ENCODE assay signal across 9 cellular contexts in the genomic region with DNA sequence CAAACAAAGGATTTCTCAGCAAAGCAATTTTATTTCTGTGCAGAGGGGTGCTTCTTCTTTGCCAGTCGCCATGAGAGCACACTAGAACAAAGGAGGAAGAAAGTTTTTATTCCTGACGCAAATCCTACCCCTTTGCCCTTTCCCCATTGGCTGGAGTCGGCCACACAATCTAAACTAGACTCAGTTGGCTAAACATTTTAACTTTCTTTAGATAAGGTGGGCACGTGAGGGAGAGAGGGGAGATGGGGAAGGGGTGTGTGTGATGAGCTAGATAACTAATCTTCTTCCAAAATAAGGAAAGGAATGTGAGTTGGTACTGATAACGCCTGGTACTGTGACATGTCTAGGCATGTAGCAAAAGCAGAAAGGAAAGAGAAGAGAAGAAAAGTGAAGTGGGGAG. TPM values are rescaled to one million over a fixed set of nuclear protein-coding genes. Genes with fewer than 3 reads are reported as not detected.
DNase-seq lines count a peak whose midpoint lies in the region; ATAC-seq, FAIRE-seq and TF ChIP-seq lines count a peak whose summit lies in the region.
"Had no signal": no experiment of that assay in that cellular context is flagged by ENCODE, and none has a peak within 500 bp of the region (broad histone marks: within the 10 kb centered on the region; RNA-seq: fewer than 3 reads in every experiment).

No MANE protein-coding gene starts in this region.

- peaks cover 57% of the 10 kb centered on the region for H3K4me1 Mint-ChIP-seq in activated T-cell treated with anti-CD3 and anti-CD28 coated beads, Interleukin-2, amount 50 U/mL, for 4 hours (ENCODE audit: low read depth)
- peaks cover 13% of the 10 kb centered on the region for H3K4me1 Mint-ChIP-seq in type B pancreatic cell (ENCODE audit: unreplicated experiment)

- H4K20me1 ChIP-seq in K562 (replicated peaks; ENCODE audit: control insufficient read depth, insufficient read depth, low read length) = no peaks in the 10 kb centered on the region

- no peak for TF ChIP-seq RAD21 in K562 (CRISPR knock-in tag; conservative IDR thresholded peaks at IDR 0.05 in 1 of 2, IDR thresholded peaks at IDR 0.05 in 1 of 2)

- no peaks in the 10 kb centered on the region for H3K27me3 Mint-ChIP-seq in activated T-cell treated with anti-CD3 and anti-CD28 coated beads, Interleukin-2, amount 50 U/mL, for 4 hours (ENCODE audit: low read depth)
- no peaks in the 10 kb centered on the region for H3K27me3 Mint-ChIP-seq in type B pancreatic cell

- no peak overlapping the region for H2AFZ ChIP-seq in K562 (ENCODE audit: low read depth, low read length)

- no peaks in the 10 kb centered on the region for H3K9me3 ChIP-seq in K562 (replicated peaks; ENCODE audit: control insufficient read depth, insufficient read depth, low read depth, low read length)

- WGBS in K562 (ENCODE audit: insufficient coverage, low coverage, missing lambda C conversion rate) = 13% methylated on average over 5 of the region's 5 CpGs
- 11 to 13% methylated on average over 5 of the region's 5 CpGs for WGBS in lower leg skin, 2 donors

- H3K4me3 Mint-ChIP-seq in activated T-cell treated with anti-CD3 and anti-CD28 coated beads, Interleukin-2, amount 50 U/mL, for 4 hours = peak overlapping the region; percentile 88
- peak overlapping the region; percentile 84 for H3K4me3 Mint-ChIP-seq in type B pancreatic cell

- no peak for TF ChIP-seq CTCF in K562 (IDR thresholded peaks at IDR 0.05 in 2 of 3, conservative IDR thresholded peaks at IDR 0.05 in 1 of 3; ENCODE audit: insufficient read depth in 2 of 3, low read depth in 1 of 3, low read length in 3 of 3)
- TF ChIP-seq CTCF in lower leg skin (IDR thresholded peaks at IDR 0.05) = no peak
- TF ChIP-seq CTCF in type B pancreatic cell (conservative IDR thresholded peaks at IDR 0.05) = no peak

- H3K4me1 ChIP-seq in K562 (replicated peaks in 1 of 2; ENCODE audit: control insufficient read depth in 2 of 2, insufficient read depth in 2 of 2, low read length in 2 of 2) = peaks cover 0 to 26% of the 10 kb centered on the region in 2 experiments; a peak in 4 of 5 replicates

- CTCF ChIA-PET in K562 (lab: Yijun Ruan, JAX; ENCODE audit: low intra/inter-chr PET ratio) = no interaction called here

- intact Hi-C loops in K562 (cut with micrococcal nuclease) (no loop called here), lower leg skin (cut with DNase I; ENCODE audit: low total_unique reads) (no loop called here)

- H3K36me3 Mint-ChIP-seq in activated T-cell treated with anti-CD3 and anti-CD28 coated beads, Interleukin-2, amount 50 U/mL, for 4 hours (ENCODE audit: insufficient read depth) = peaks cover 4% of the 10 kb centered on the region
- H3K36me3 Mint-ChIP-seq in type B pancreatic cell = no peaks in the 10 kb centered on the region

- H3K9me3 Mint-ChIP-seq in activated T-cell treated with anti-CD3 and anti-CD28 coated beads, Interleukin-2, amount 50 U/mL, for 4 hours = no peaks in the 10 kb centered on the region
- no peaks in the 10 kb centered on the region for H3K9me3 Mint-ChIP-seq in type B pancreatic cell

- POLR2A ChIA-PET in K562 (lab: Yijun Ruan, JAX) = interaction anchor here (0.6 to 1.3 kb wide), 4 partner anchors 10 to 1115 kb away, joined by 3 to 5 read pairs (median 4); no protein-coding TSS in a partner anchor

- TF ChIP-seq POLR2A in K562 (conservative IDR thresholded peaks at IDR 0.05) (no peak), lower leg skin (IDR thresholded peaks at IDR 0.05) (no peak)

- H3K4me2 ChIP-seq in K562 (ENCODE audit: insufficient read depth, low read length) = peak overlapping the region; percentile 60; the same call in 1 of the 2 replicates

- no peak for DNase-seq in activated T-cell treated with anti-CD3 and anti-CD28 coated beads, Interleukin-2, amount 50 U/mL, for 4 hours
- DNase-seq in activated T-cell treated with anti-CD3 and anti-CD28 coated beads, Interleukin-2, amount 50 U/mL, for 1 hour = no peak
- DNase-seq in K562 (ENCODE audit: extremely low read depth in 1 of 4, low spot score in 3 of 4) (no peak), lower leg skin (ENCODE audit: low spot score in 2 of 2) (no peak), type B pancreatic cell (ENCODE audit: extremely low spot score, unreplicated experiment) (no peak)
- no peak for DNase-seq in activated effector memory CD4-positive, alpha-beta T cell treated with Interleukin-2 at 50 U/mL for 16 hours

- no peak overlapping the region for H3K9ac ChIP-seq in K562 (ENCODE audit: insufficient read depth in 1 of 2, low read depth in 2 of 2, low read length in 2 of 2)

- no peaks in the 10 kb centered on the region for H3K36me3 ChIP-seq in K562 (ENCODE audit: control insufficient read depth, insufficient read depth, low read length)

- in situ Hi-C loops in K562 (cut with MboI) = no loop called here

- no TSS peak for BruUV-seq in K562 (replicated peaks; lab: Mats Ljungman, UMichigan)

- H3K27me3 ChIP-seq in K562 (ENCODE audit: control insufficient read depth in 2 of 2, insufficient read depth in 2 of 2, low read length in 2 of 2) = no peaks in the 10 kb centered on the region

- ATAC-seq in activated T-cell treated with anti-CD3 and anti-CD28 coated beads, Interleukin-2, amount 50 U/mL, for 4 hours = peak in 1 of 2 donors; percentile 2
- ATAC-seq in K562 = no peak
- ATAC-seq in HG03135 (IDR thresholded peaks at IDR 0.05; ENCODE audit: unreplicated experiment) = no peak
- no peak for ATAC-seq in GM21619 (IDR thresholded peaks at IDR 0.05; ENCODE audit: unreplicated experiment)

- H3K4me3 ChIP-seq in K562 (no peak overlapping the region), lower leg skin (ENCODE audit: low read depth, poor library complexity, severe bottlenecking) (peak overlapping the region; percentile 25)

- no peak overlapping the region for H3K27ac ChIP-seq in K562 (ENCODE audit: extremely low read depth, low read depth, low read length)

- H3K9me1 ChIP-seq in K562 (ENCODE audit: control insufficient read depth, insufficient read depth, low read length) = no peaks in the 10 kb centered on the region

- no peak for FAIRE-seq in K562 (lab: Jason Lieb, UNC)
- FAIRE-seq: G401.6 had no signal

- H3K27ac Mint-ChIP-seq in type B pancreatic cell = peak overlapping the region; percentile 92

- no peaks in the 10 kb centered on the region for H3K79me2 ChIP-seq in K562 (ENCODE audit: control insufficient read depth, insufficient read depth, low read length)

- no peak for TF ChIP-seq EP300 in K562 (IDR thresholded peaks at IDR 0.05; ENCODE audit: low read length)

RNA-seq across cellular contexts. Expression of gene TRIM22, which starts 0.6 kb away (rescaled TPM):
- 10 to 100 TPM; 25.0 to 53.3 (median 41.1) TPM for total RNA-seq in activated T-cell treated with anti-CD3 and anti-CD28 coated beads, Interleukin-2, amount 50 U/mL, for 4 hours
- 0.46 and 0.55 TPM in 2 replicates for total RNA-seq in K562 (2011; cell fraction: chromatin; rRNA removed; ENCODE audit: low replicate concordance)
- total RNA-seq in K562 (2011; cell fraction: nucleolus; rRNA removed) = 0.26 TPM in 1 of 2 replicates, not detected in the other
- total RNA-seq in K562 (2011; cell fraction: nucleoplasm; rRNA removed) = not detected in 2 replicates
- 0.20 and 1.1 TPM in 2 replicates for total RNA-seq in K562 (2014; rRNA removed)
- 0.11 and 0.19 TPM in 2 replicates for total RNA-seq in K562 (2014; rRNA removed; fragmentation: Illumina TruSeq; extraction: Trizol)
- 0.18 and 0.30 TPM in 2 replicates for total RNA-seq in K562 (2015; rRNA removed; fragmentation: Illumina TruSeq; extraction: Trizol)
- total RNA-seq in K562 (2021) = 0.35 and 1.2 TPM in 2 replicates
- 0.18 and 0.60 TPM in 2 replicates for polyA plus RNA-seq in K562 (2011; rRNA removed)
- polyA plus RNA-seq in K562 (2011; cell fraction: cytosol; rRNA removed) = 0.06 and 0.38 TPM in 2 replicates
- polyA plus RNA-seq in K562 (2011; cell fraction: nucleus; rRNA removed) = 0.44 and 0.72 TPM in 2 replicates
- polyA plus RNA-seq in K562 (2012) = 0.23 and 1.0 TPM in 2 replicates
- polyA plus RNA-seq in K562 (2014; fragmentation: Illumina TruSeq; extraction: Trizol) = 0.06 and 0.18 TPM in 2 replicates
- polyA plus RNA-seq in K562 (2014; fragmentation: Nextera tagmentation; extraction: Ambion mirVana) = under 1 TPM in 1 of 2 experiments, not detected in 1; 0.17 TPM
- polyA plus RNA-seq in K562 (2014; rRNA removed) = 0.09 TPM in 1 of 2 replicates, not detected in the other
- 0.28 and 0.54 TPM in 2 replicates for polyA minus RNA-seq in K562 (2011; rRNA and poly(A)+ RNA removed)
- not detected in 2 replicates for polyA minus RNA-seq in K562 (2011; cell fraction: cytosol; rRNA and poly(A)+ RNA removed)
- polyA minus RNA-seq in K562 (2011; cell fraction: nucleus; rRNA and poly(A)+ RNA removed) = 0.27 and 1.1 TPM in 2 replicates
- total RNA-seq in lower leg skin = 10 to 100 TPM in 2 of 4 donors, 1 to 10 TPM in 2; 5.9 to 12.5 (median 9.2) TPM
- total RNA-seq in type B pancreatic cell (ENCODE audit: low replicate concordance) = 27.4 and 72.5 TPM in 2 replicates

RNA-seq across cellular contexts. Expression of gene TRIM5, which starts 5.3 kb away (rescaled TPM):
- total RNA-seq in activated T-cell treated with anti-CD3 and anti-CD28 coated beads, Interleukin-2, amount 50 U/mL, for 4 hours = 1 to 10 TPM; 5.0 to 8.7 (median 5.2) TPM
- total RNA-seq in K562 (2011; cell fraction: chromatin; rRNA removed; ENCODE audit: low replicate concordance) = 22.0 and 29.7 TPM in 2 replicates
- 12.5 and 13.2 TPM in 2 replicates for total RNA-seq in K562 (2011; cell fraction: nucleolus; rRNA removed)
- 22.2 and 39.0 TPM in 2 replicates for total RNA-seq in K562 (2011; cell fraction: nucleoplasm; rRNA removed)
- total RNA-seq in K562 (2014; rRNA removed) (11.7 and 12.0 TPM in 2 replicates), K562 (2014; rRNA removed; fragmentation: Illumina TruSeq; extraction: Trizol) (16.5 and 18.8 TPM in 2 replicates), K562 (2015; rRNA removed; fragmentation: Illumina TruSeq; extraction: Trizol) (13.9 and 15.0 TPM in 2 replicates), K562 (2021) (14.8 and 15.2 TPM in 2 replicates), lower leg skin (10 to 100 TPM in 2 of 4 donors, 1 to 10 TPM in 2; 8.3 to 16.1 (median 10.8) TPM), type B pancreatic cell (ENCODE audit: low replicate concordance) (30.0 and 32.3 TPM in 2 replicates)
- polyA plus RNA-seq in K562 (2011; rRNA removed) (15.3 and 17.6 TPM in 2 replicates), K562 (2014; fragmentation: Illumina TruSeq; extraction: Trizol) (16.6 and 20.8 TPM in 2 replicates), K562 (2014; fragmentation: Nextera tagmentation; extraction: Ambion mirVana) (10 to 100 TPM; 13.7 to 18.0 TPM), K562 (2014; rRNA removed) (7.7 and 10.2 TPM in 2 replicates)
- 6.0 and 14.1 TPM in 2 replicates for polyA plus RNA-seq in K562 (2011; cell fraction: cytosol; rRNA removed)
- 10.1 and 14.1 TPM in 2 replicates for polyA plus RNA-seq in K562 (2011; cell fraction: nucleus; rRNA removed)
- polyA plus RNA-seq in K562 (2012) = 12.0 and 21.5 TPM in 2 replicates
- 23.7 and 29.9 TPM in 2 replicates for polyA minus RNA-seq in K562 (2011; rRNA and poly(A)+ RNA removed)
- 10.3 and 10.4 TPM in 2 replicates for polyA minus RNA-seq in K562 (2011; cell fraction: cytosol; rRNA and poly(A)+ RNA removed)
- 9.0 and 15.6 TPM in 2 replicates for polyA minus RNA-seq in K562 (2011; cell fraction: nucleus; rRNA and poly(A)+ RNA removed)

RNA-seq across cellular contexts. Expression of gene OR56B1, which starts 46.0 kb away (rescaled TPM):
- not detected for total RNA-seq in activated T-cell treated with anti-CD3 and anti-CD28 coated beads, Interleukin-2, amount 50 U/mL, for 4 hours
- not detected in 2 replicates for total RNA-seq in K562 (2011; cell fraction: chromatin; rRNA removed; ENCODE audit: low replicate concordance)
- total RNA-seq in K562 (2011; cell fraction: nucleolus; rRNA removed) = not detected in 2 replicates
- total RNA-seq in K562 (2011; cell fraction: nucleoplasm; rRNA removed) = not detected in 2 replicates
- total RNA-seq in K562 (2014; rRNA removed) (not detected in 2 replicates), K562 (2014; rRNA removed; fragmentation: Illumina TruSeq; extraction: Trizol) (not detected in 2 replicates), K562 (2015; rRNA removed; fragmentation: Illumina TruSeq; extraction: Trizol) (not detected in 2 replicates), K562 (2021) (not detected in 2 replicates), lower leg skin (under 1 TPM in 1 of 4 donors, not detected in 3; 0.29 TPM), type B pancreatic cell (ENCODE audit: low replicate concordance) (not detected in 2 replicates)
- polyA plus RNA-seq in K562 (2011; rRNA removed) (not detected in 2 replicates), K562 (2014; fragmentation: Illumina TruSeq; extraction: Trizol) (not detected in 2 replicates), K562 (2014; fragmentation: Nextera tagmentation; extraction: Ambion mirVana) (not detected), K562 (2014; rRNA removed) (not detected in 2 replicates)
- polyA plus RNA-seq in K562 (2011; cell fraction: cytosol; rRNA removed) = not detected in 2 replicates
- polyA plus RNA-seq in K562 (2011; cell fraction: nucleus; rRNA removed) = not detected in 2 replicates
- polyA plus RNA-seq in K562 (2012) = not detected in 2 replicates
- polyA minus RNA-seq in K562 (2011; rRNA and poly(A)+ RNA removed) = not detected in 2 replicates
- polyA minus RNA-seq in K562 (2011; cell fraction: cytosol; rRNA and poly(A)+ RNA removed) = not detected in 2 replicates
- not detected in 2 replicates for polyA minus RNA-seq in K562 (2011; cell fraction: nucleus; rRNA and poly(A)+ RNA removed)
